In the genomic region with DNA sequence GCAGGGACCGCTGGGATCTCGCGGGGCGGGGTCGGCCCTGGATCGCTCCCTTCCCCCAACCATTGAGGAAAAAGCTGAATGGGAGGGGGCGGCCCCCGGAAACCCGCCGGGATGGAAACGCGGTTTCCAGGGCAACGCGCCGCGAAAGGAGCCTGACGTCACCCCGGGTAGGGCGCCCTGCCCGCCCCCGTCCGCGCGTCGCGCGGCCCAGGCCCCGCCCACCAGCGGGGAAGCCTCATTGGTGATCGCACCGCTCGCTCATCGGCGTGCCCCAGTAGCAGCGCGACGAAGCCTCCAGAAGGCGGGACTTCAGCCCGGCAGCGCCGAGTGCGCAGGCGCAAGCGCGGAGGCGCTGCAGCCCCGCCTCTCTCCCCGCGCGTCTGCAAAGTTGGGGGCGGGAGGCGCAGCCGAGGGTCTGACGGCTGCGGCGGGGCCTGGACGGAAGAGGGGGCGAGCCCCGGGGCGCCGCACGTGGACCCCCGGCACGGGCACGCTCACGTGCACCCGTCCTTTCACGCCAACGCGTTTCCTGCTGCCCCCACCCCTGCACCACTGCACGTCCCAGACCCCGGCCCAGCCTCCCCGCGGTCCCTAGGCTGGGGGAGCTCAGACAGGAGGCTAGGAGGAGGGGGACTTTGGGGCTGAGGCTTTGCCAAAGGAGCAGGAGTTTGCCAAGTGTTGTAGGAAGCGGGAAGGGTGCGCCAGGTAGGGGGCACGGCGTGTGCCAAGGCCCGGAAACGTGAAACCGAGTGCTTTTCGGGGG, we compare ENCODE assay signal across 8 cellular contexts. TPM values are rescaled to one million over a fixed set of nuclear protein-coding genes. Genes with fewer than 3 reads are reported as not detected.
DNase-seq lines count a peak whose midpoint lies in the region; ATAC-seq, FAIRE-seq and TF ChIP-seq lines count a peak whose summit lies in the region.

No MANE protein-coding gene starts in this region.

- H3K79me2 ChIP-seq in astrocyte (ENCODE audit: insufficient read depth, low read length) (peaks cover 15% of the 10 kb centered on the region), hepatocyte (peaks cover 28% of the 10 kb centered on the region)

- no peaks in the 10 kb centered on the region for H3K27me3 ChIP-seq in astrocyte (ENCODE audit: insufficient read depth, low read length)
- no peaks in the 10 kb centered on the region for H3K27me3 ChIP-seq in hepatocyte

- H3K27ac ChIP-seq in astrocyte (ENCODE audit: low read depth, low read length) (peak overlapping the region; percentile 86), hepatocyte (peak overlapping the region; percentile 98)

- H3K4me2 ChIP-seq in astrocyte (ENCODE audit: low read length), result peak overlapping the region; percentile 96
- H3K4me2 ChIP-seq in hepatocyte, result peak overlapping the region; percentile 93

- H3K27ac Mint-ChIP-seq in astrocyte (ENCODE audit: unreplicated experiment), result peak overlapping the region; percentile 91

- no peaks in the 10 kb centered on the region for H3K9me3 ChIP-seq in astrocyte (ENCODE audit: insufficient read depth, low read depth, low read length)
- H3K9me3 ChIP-seq in hepatocyte (ENCODE audit: low read depth), result no peaks in the 10 kb centered on the region

- H3K36me3 ChIP-seq in astrocyte (ENCODE audit: insufficient read depth, low read length), result peaks cover 10% of the 10 kb centered on the region
- H3K36me3 ChIP-seq in hepatocyte (replicated peaks; ENCODE audit: insufficient read depth, low read depth), result no peaks in the 10 kb centered on the region

- DNase-seq in NCI-H2081 (lab: John Stamatoyannopoulos, UW) (peak; percentile 95 to 96), T-helper 9 cell (peak; percentile 94), astrocyte (ENCODE audit: low read depth) (peak; percentile 82), hepatocyte (ENCODE audit: low spot score) (peak; percentile 99), retinal pigment epithelial cell (ENCODE audit: low read depth) (peak; percentile 78)

- H3K4me3 Mint-ChIP-seq in astrocyte (ENCODE audit: unreplicated experiment), result peak overlapping the region; percentile 90

- WGBS in hepatocyte (ENCODE audit: low lambda C conversion rate, missing lambda C conversion rate), result 4% methylated on average over 48 of the region's 82 CpGs

- ATAC-seq in GM18502 (IDR thresholded peaks at IDR 0.05; ENCODE audit: poor library complexity, unreplicated experiment), result peak; percentile 68
- ATAC-seq in HG02943 (IDR thresholded peaks at IDR 0.05; ENCODE audit: low read depth, unreplicated experiment), result peak; percentile 49
- no peak for ATAC-seq in HG03378 (IDR thresholded peaks at IDR 0.05; ENCODE audit: unreplicated experiment)

- FAIRE-seq in astrocyte (lab: Jason Lieb, UNC), result no peak

- H3K4me1 ChIP-seq in astrocyte (ENCODE audit: insufficient read depth, low read length), result peaks cover 64% of the 10 kb centered on the region
- H3K4me1 ChIP-seq in hepatocyte (ENCODE audit: insufficient read depth), result peaks cover 71% of the 10 kb centered on the region

- H3K27me3 Mint-ChIP-seq in astrocyte (ENCODE audit: low read depth, unreplicated experiment), result no peaks in the 10 kb centered on the region

- H3K9me2 ChIP-seq in hepatocyte (replicated peaks; ENCODE audit: insufficient read depth), result no peaks in the 10 kb centered on the region

- H3K9ac ChIP-seq in astrocyte (ENCODE audit: low read length), result peak overlapping the region; percentile 84

- no peak for TF ChIP-seq CTCF in astrocyte (IDR thresholded peaks at IDR 0.05; ENCODE audit: insufficient read depth, low read depth, low read length)
- no peak for TF ChIP-seq CTCF in hepatocyte (IDR thresholded peaks at IDR 0.05; ENCODE audit: poor library complexity)
- TF ChIP-seq CTCF in retinal pigment epithelial cell (conservative IDR thresholded peaks at IDR 0.05; ENCODE audit: low read depth, low read length), result no peak

- H3K4me3 ChIP-seq in astrocyte (ENCODE audit: insufficient read depth, low read depth, low read length), result peak overlapping the region; percentile 59
- H3K4me3 ChIP-seq in hepatocyte, result peak overlapping the region; percentile 66
- peak overlapping the region; percentile 60 for H3K4me3 ChIP-seq in retinal pigment epithelial cell (ENCODE audit: low read length)

- peaks cover 31% of the 10 kb centered on the region for H3K4me1 Mint-ChIP-seq in astrocyte (ENCODE audit: low read depth, unreplicated experiment)

- peaks cover 41% of the 10 kb centered on the region for H4K20me1 ChIP-seq in astrocyte (ENCODE audit: insufficient read depth, low read length)
- H4K20me1 ChIP-seq in hepatocyte (ENCODE audit: insufficient read depth, poor library complexity, severe bottlenecking), result peaks cover 15% of the 10 kb centered on the region

- H3K36me3 Mint-ChIP-seq in astrocyte (ENCODE audit: low read depth, unreplicated experiment), result peaks cover 6% of the 10 kb centered on the region

- no peak overlapping the region for H2AFZ ChIP-seq in astrocyte (ENCODE audit: low read depth, low read length)
- H2AFZ ChIP-seq in hepatocyte, result no peak overlapping the region

- no peaks in the 10 kb centered on the region for H3K9me3 Mint-ChIP-seq in astrocyte (ENCODE audit: unreplicated experiment)

RNA-seq across cellular contexts. Expression of a gene that starts 8.2 kb away (rescaled TPM):
- 184 and 215 TPM in 2 replicates for total RNA-seq in astrocyte
- total RNA-seq in hepatocyte, result 212 and 361 TPM in 2 replicates
- polyA plus RNA-seq in hepatocyte, result 202 and 261 TPM in 2 replicates

RNA-seq across cellular contexts. Expression of a gene that starts 12.5 kb away (rescaled TPM):
- total RNA-seq in astrocyte (119 and 141 TPM in 2 replicates), hepatocyte (28.7 and 30.1 TPM in 2 replicates)
- polyA plus RNA-seq in hepatocyte, result 94.6 and 98.4 TPM in 2 replicates

RNA-seq across cellular contexts. Expression of a gene that starts 14.4 kb away (rescaled TPM):
- total RNA-seq in astrocyte (50.5 and 50.8 TPM in 2 replicates), hepatocyte (25.5 TPM in 2 replicates)
- polyA plus RNA-seq in hepatocyte, result 79.9 and 89.5 TPM in 2 replicates

RNA-seq across cellular contexts. Expression of a gene that starts 19.4 kb away (rescaled TPM):
- 154 and 170 TPM in 2 replicates for total RNA-seq in astrocyte
- 54.0 and 64.1 TPM in 2 replicates for total RNA-seq in hepatocyte
- polyA plus RNA-seq in hepatocyte, result 291 and 297 TPM in 2 replicates

RNA-seq across cellular contexts. Expression of a gene that starts 23.1 kb away (rescaled TPM):
- 18.8 and 19.8 TPM in 2 replicates for total RNA-seq in astrocyte
- 1.1 and 4.2 TPM in 2 replicates for total RNA-seq in hepatocyte
- 7.1 and 10.7 TPM in 2 replicates for polyA plus RNA-seq in hepatocyte
